In genomic region chr10:37794305-37794976, GRCh38 we compare ENCODE assay signal across 36 cellular contexts.
"Had no signal": no experiment of that assay in that cellular context is flagged by ENCODE, and none has a peak within 500 bp of the region (broad histone marks: within the 10 kb centered on the region; RNA-seq: fewer than 3 reads in every experiment).

No MANE protein-coding gene starts in this region.

- H3K27me3 Mint-ChIP-seq: activated B cell treated with CpG ODN at 0.5 μM for 24 hours; activated CD4-positive, alpha-beta memory T cell treated with anti-CD3 and anti-CD28 coated beads for 36 hours; activated naive CD8-positive, alpha-beta T cell; activated naive CD8-positive, alpha-beta T cell treated with anti-CD3 and anti-CD28 coated beads, Interleukin-2, amount 50 U/mL, for 24 hours had no signal

- H3K27me3 ChIP-seq: brain microvascular endothelial cell had no signal

- H3K27ac Mint-ChIP-seq: activated B cell treated with CpG ODN at 0.5 μM for 24 hours; activated CD4-positive, alpha-beta memory T cell treated with anti-CD3 and anti-CD28 coated beads for 36 hours; activated naive CD8-positive, alpha-beta T cell; activated naive CD8-positive, alpha-beta T cell treated with anti-CD3 and anti-CD28 coated beads, Interleukin-2, amount 50 U/mL, for 24 hours; activated T-helper 2 cell treated with anti-CD3 and anti-CD28 coated beads, Interferon-gamma antibody, Interleukin-2, Interleukin-4, amounts not matched to agents 10 μg/mL and 5 μg/mL and 100 μg/mL, durations not matched to agents 14 hours and 24 hours and 36 hours had no signal

- H3K4me3 Mint-ChIP-seq: activated B cell treated with CpG ODN at 0.5 μM for 24 hours; activated CD4-positive, alpha-beta memory T cell treated with anti-CD3 and anti-CD28 coated beads for 36 hours; activated naive CD8-positive, alpha-beta T cell; activated naive CD8-positive, alpha-beta T cell treated with anti-CD3 and anti-CD28 coated beads, Interleukin-2, amount 50 U/mL, for 24 hours had no signal

- H3K4me1 Mint-ChIP-seq: activated B cell treated with CpG ODN at 0.5 μM for 24 hours; activated naive CD8-positive, alpha-beta T cell treated with anti-CD3 and anti-CD28 coated beads, Interleukin-2, amount 50 U/mL, for 24 hours had no signal

- H3K36me3 ChIP-seq: brain microvascular endothelial cell had no signal

- H3K27ac ChIP-seq: brain microvascular endothelial cell, PC-9, RWPE1, VCaP had no signal

- H2AFZ ChIP-seq: PC-9 had no signal

- DNase-seq: activated B cell treated with CpG ODN at 0.5 μM for 24 hours; activated CD4-positive, alpha-beta memory T cell treated with anti-CD3 and anti-CD28 coated beads for 36 hours; activated CD4-positive, alpha-beta T cell treated with anti-CD3 and anti-CD28 coated beads for 4 hours; activated CD4-positive, alpha-beta T cell treated with anti-CD3 and anti-CD28 coated beads, Interleukin-2, amount 50 U/mL, for 1 hour; activated CD4-positive, CD25-positive, alpha-beta regulatory T cell treated with anti-CD3 and anti-CD28 coated beads, Interleukin-2, amount 50 U/mL, for 72 hours; activated CD8-positive, alpha-beta memory T cell treated with anti-CD3 and anti-CD28 coated beads, Interleukin-2, amount 50 U/mL, for 4 hours; activated gamma-delta T cell; activated naive CD4-positive, alpha-beta T cell treated with Interleukin-2 at 50 U/mL for 16 hours; activated naive CD8-positive, alpha-beta T cell treated with anti-CD3 and anti-CD28 coated beads, Interleukin-2, amount 50 U/mL, for 24 hours; activated T-cell treated with anti-CD3 and anti-CD28 coated beads for 4 hours; activated T-cell treated with anti-CD3 and anti-CD28 coated beads, Interleukin-2, amount 50 U/mL, for 48 hours; amniotic stem cell; aorta; brain microvascular endothelial cell; central memory CD4-positive, alpha-beta T cell; NCI-H1048; NCI-H1105 treated with DMSO at 0.1 percent for 48 hours; NCI-H1436; NCI-H1694; NCI-H2029; NCI-H510A; NCI-H526; NCI-H748 treated with DMSO at 0.1 percent for 48 hours; NK-92 treated with Interleukin-12 subunit alpha and Interleukin-12 subunit beta, amount 100 ng/mL, for 24 hours; PC-9; SIG-M5; T-helper 1 cell; T-helper 2 cell; T-helper 9 cell had no signal

- FAIRE-seq: RCC 7860 had no signal

- H3K4me2 ChIP-seq: PC-9 had no signal

- ATAC-seq: activated naive CD8-positive, alpha-beta T cell treated with anti-CD3 and anti-CD28 coated beads, Interleukin-2, amount 50 U/mL, for 24 hours; Right ventricle myocardium inferior; SK-N-SH treated with all-trans-retinoic acid at 6 μM for 48 hours had no signal

- H3K4me3 ChIP-seq: PC-9 had no signal
